ENCODE assay signal across 12 cellular contexts in the genomic region with DNA sequence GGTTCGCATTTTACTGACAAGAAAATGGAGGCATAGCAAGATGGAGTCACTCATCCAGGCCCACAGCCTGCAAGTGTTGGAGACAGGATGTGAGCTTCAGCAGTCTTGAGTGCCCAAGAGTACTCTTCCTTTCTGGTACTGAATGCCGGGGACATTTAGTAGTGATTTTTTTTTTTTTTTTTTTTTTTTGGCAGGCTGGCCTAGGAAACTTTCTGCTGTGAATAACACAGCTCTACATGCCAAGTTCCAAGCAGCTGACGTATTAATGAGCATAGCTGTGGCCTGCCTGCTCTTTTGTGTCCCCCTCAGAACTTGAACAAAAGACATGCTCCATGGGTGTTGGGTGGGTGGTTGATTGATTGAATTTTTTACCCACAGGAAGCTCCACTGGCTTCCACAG.
DNase-seq lines count a peak whose midpoint lies in the region; ATAC-seq and TF ChIP-seq lines count a peak whose summit lies in the region.
"Had no signal": no experiment of that assay in that cellular context is flagged by ENCODE, and none has a peak within 500 bp of the region (broad histone marks: within the 10 kb centered on the region; RNA-seq: fewer than 3 reads in every experiment).

No MANE protein-coding gene starts in this region.

- H3K27ac ChIP-seq in IMR-90 (ENCODE audit: insufficient read depth, low read length) (no peak overlapping the region), ectodermal cell (ENCODE audit: insufficient read depth, low read depth, low read length, poor library complexity, severe bottlenecking) (peak overlapping the region; percentile 17), tibial nerve (peak overlapping the region; percentile 48 to 81 (median 68))
- H3K27ac ChIP-seq: cardiac muscle cell, testis had no signal

- peaks cover 7% of the 10 kb centered on the region; the same call in 1 of the 2 replicates for H3K4me1 ChIP-seq in IMR-90 (ENCODE audit: control insufficient read depth, insufficient read depth, low read length)
- peaks cover 38% of the 10 kb centered on the region for H3K4me1 ChIP-seq in ectodermal cell (ENCODE audit: control insufficient read depth, insufficient read depth, low read length)
- peaks cover 0 to 40% (median 13%) of the 10 kb centered on the region in 4 donors for H3K4me1 ChIP-seq in tibial nerve

- in situ Hi-C loops in IMR-90 (cut with MboI; ENCODE audit: low sequenced_read_pairs), result no loop called here

- TF ChIP-seq POLR2A in IMR-90 (IDR thresholded peaks at IDR 0.05; ENCODE audit: low read depth, low read length) (no peak), tibial nerve (IDR thresholded peaks at IDR 0.05) (no peak)

- H3K79me1 ChIP-seq in IMR-90 (ENCODE audit: low read depth in 1 of 2, low read length in 2 of 2), result no peaks in the 10 kb centered on the region

- no peak overlapping the region; the same call in 1 of the 2 replicates for H3K18ac ChIP-seq in IMR-90 (ENCODE audit: low read depth, low read length)

- no peak overlapping the region for H3K23ac ChIP-seq in IMR-90 (ENCODE audit: low read depth, low read length)

- no peak overlapping the region for H3K27ac Mint-ChIP-seq in activated naive CD8-positive, alpha-beta T cell treated with anti-CD3 and anti-CD28 coated beads, Interleukin-2, amount 50 U/mL, for 24 hours

- H4K91ac ChIP-seq in IMR-90 (ENCODE audit: insufficient read depth, low read depth, low read length), result no peak overlapping the region; the same call in 1 of the 2 replicates

- no peak overlapping the region for H3K4me2 ChIP-seq in IMR-90 (ENCODE audit: low read depth, low read length)

- no peak overlapping the region for H3K56ac ChIP-seq in IMR-90 (ENCODE audit: extremely low read depth, insufficient read depth, low read length)

- H4K20me1 ChIP-seq in IMR-90 (ENCODE audit: insufficient read depth, low read length), result no peaks in the 10 kb centered on the region

- no peaks in the 10 kb centered on the region for H3K9me3 ChIP-seq in IMR-90 (ENCODE audit: control insufficient read depth, insufficient read depth, low read length)
- H3K9me3 ChIP-seq in ectodermal cell (ENCODE audit: control insufficient read depth, low read length), result no peaks in the 10 kb centered on the region
- peaks cover 0 to 3% (median 0%) of the 10 kb centered on the region in 4 donors for H3K9me3 ChIP-seq in tibial nerve
- H3K9me3 ChIP-seq: testis had no signal

- no peak overlapping the region; the same call in 1 of the 2 replicates for H2AK5ac ChIP-seq in IMR-90 (ENCODE audit: low read depth, low read length)

- H2BK5ac ChIP-seq in IMR-90 (ENCODE audit: low read depth, low read length, poor library complexity, severe bottlenecking), result no peak overlapping the region

- 0 out of 3 replicates have a peak overlapping the region, but pooled peaks have one; percentile 29 for H2BK15ac ChIP-seq in IMR-90 (ENCODE audit: low read depth, low read length)

- H3K27me3 Mint-ChIP-seq in activated naive CD8-positive, alpha-beta T cell treated with anti-CD3 and anti-CD28 coated beads, Interleukin-2, amount 50 U/mL, for 24 hours, result peaks cover 3% of the 10 kb centered on the region

- BruUV-seq in IMR-90 (replicated peaks; lab: Mats Ljungman, UMichigan), result no TSS peak

- CTCF ChIA-PET in IMR-90 (lab: Yijun Ruan, JAX), result no interaction called here

- DNase-seq in IMR-90 (peak; percentile 80), mucosa of gallbladder (ENCODE audit: low spot score) (peak; percentile 34), tibial nerve (ENCODE audit: low spot score in 2 of 2) (peak in 1 of 2 donors; percentile 49), NCI-H82 treated with DMSO at 0.1 percent for 48 hours (lab: John Stamatoyannopoulos, UW; ENCODE audit: unreplicated experiment) (no peak)
- DNase-seq in activated naive CD8-positive, alpha-beta T cell treated with anti-CD3 and anti-CD28 coated beads, Interleukin-2, amount 50 U/mL, for 24 hours, result no peak
- DNase-seq: activated CD4-positive, alpha-beta T cell treated with anti-CD3 and anti-CD28 coated beads, Interleukin-2, amount 50 U/mL, for 48 hours; erythroblast; MM.1S; testis had no signal

- no peak overlapping the region for H3K4me3 ChIP-seq in IMR-90 (ENCODE audit: insufficient read depth, low read depth, low read length)
- no peak overlapping the region for H3K4me3 ChIP-seq in ectodermal cell (ENCODE audit: insufficient read depth, low read depth, low read length)
- H3K4me3 ChIP-seq in tibial nerve, result no peak overlapping the region
- H3K4me3 ChIP-seq: cardiac muscle cell, testis had no signal

- H4K8ac ChIP-seq in IMR-90 (ENCODE audit: low read depth in 2 of 2, low read length in 2 of 2), result peak overlapping the region; percentile 43 to 69; a peak in 3 of 4 replicates

- H3K9me3 Mint-ChIP-seq in activated naive CD8-positive, alpha-beta T cell treated with anti-CD3 and anti-CD28 coated beads, Interleukin-2, amount 50 U/mL, for 24 hours, result peaks cover 7% of the 10 kb centered on the region

- H3K9me1 ChIP-seq in IMR-90 (ENCODE audit: insufficient read depth, low read length), result no peaks in the 10 kb centered on the region

- H3K9ac ChIP-seq in IMR-90 (ENCODE audit: low read depth, low read length), result no peak overlapping the region

- dilution Hi-C loops in IMR-90 (cut with HindIII; ENCODE audit: low sequenced_read_pairs, unreplicated experiment), result no loop called here

- H2AK9ac ChIP-seq in IMR-90 (replicated peaks; ENCODE audit: low read depth, low read length, poor library complexity), result no peak overlapping the region

- no CpG with 5 or more reads among the region's 3 CpGs for WGBS in IMR-90 (ENCODE audit: extremely low coverage in 2 of 2, insufficient read length in 1 of 2), 2 experiments
- whole genome bisulfite sequencing in ectodermal cell, 2 experiments, result 76 to 84% methylated on average over 3 of the region's 3 CpGs
- WGBS in tibial nerve, 2 donors, result 32 to 34% methylated on average over 3 of the region's 3 CpGs

- peaks cover 2% of the 10 kb centered on the region; the same call in 1 of the 2 replicates for H3K27me3 ChIP-seq in IMR-90 (ENCODE audit: control insufficient read depth, insufficient read depth, low read length)
- H3K27me3 ChIP-seq in ectodermal cell (ENCODE audit: control insufficient read depth, insufficient read depth, low read length, poor library complexity, severe bottlenecking), result no peaks in the 10 kb centered on the region
- H3K27me3 ChIP-seq in tibial nerve, result no peaks in the 10 kb centered on the region
- H3K27me3 ChIP-seq: cardiac muscle cell, testis had no signal

- TF ChIP-seq CTCF in IMR-90 (conservative IDR thresholded peaks at IDR 0.05; ENCODE audit: low read depth, low read length) (no peak), tibial nerve (IDR thresholded peaks at IDR 0.05) (no peak)

- H2AFZ ChIP-seq in IMR-90 (replicated peaks; ENCODE audit: low read length, poor library complexity), result peak overlapping the region; percentile 9

- no peak overlapping the region for H3K14ac ChIP-seq in IMR-90 (replicated peaks; ENCODE audit: low read depth, low read length)

- POLR2A ChIA-PET in IMR-90 (lab: Charles Lee; ENCODE audit: unreplicated experiment), result no interaction called here

- H3K4ac ChIP-seq in IMR-90 (ENCODE audit: low read depth, low read length), result no peak overlapping the region

- no peaks in the 10 kb centered on the region for H3K36me3 Mint-ChIP-seq in activated naive CD8-positive, alpha-beta T cell treated with anti-CD3 and anti-CD28 coated beads, Interleukin-2, amount 50 U/mL, for 24 hours (ENCODE audit: low read depth)

- intact Hi-C loops in IMR-90 (cut with micrococcal nuclease), result no loop called here

- H4K5ac ChIP-seq in IMR-90 (ENCODE audit: low read depth, low read length), result no peak overlapping the region; the same call in 1 of the 2 replicates

- ATAC-seq in IMR-90 (ENCODE audit: low read depth) (peak; percentile 64), HG03520 (IDR thresholded peaks at IDR 0.05; ENCODE audit: unreplicated experiment) (no peak)
- no peak for ATAC-seq in activated naive CD8-positive, alpha-beta T cell treated with anti-CD3 and anti-CD28 coated beads, Interleukin-2, amount 50 U/mL, for 24 hours

- no peak overlapping the region for H3K4me3 Mint-ChIP-seq in activated naive CD8-positive, alpha-beta T cell treated with anti-CD3 and anti-CD28 coated beads, Interleukin-2, amount 50 U/mL, for 24 hours

- TF ChIP-seq EP300 in tibial nerve (IDR thresholded peaks at IDR 0.05), result peak in 1 of 2 donors; percentile 62

- no peak for TF ChIP-seq RAD21 in IMR-90 (IDR thresholded peaks at IDR 0.05; ENCODE audit: low read length)

- H2BK20ac ChIP-seq in IMR-90 (ENCODE audit: low read depth, low read length), result 0 out of 2 replicates have a peak overlapping the region, but pooled peaks have one; percentile 48

- no peak overlapping the region; the same call in 1 of the 2 replicates for H2BK120ac ChIP-seq in IMR-90 (ENCODE audit: low read depth, low read length)

- no peaks in the 10 kb centered on the region for H3K36me3 ChIP-seq in IMR-90 (ENCODE audit: control insufficient read depth, insufficient read depth, low read length)
- no peaks in the 10 kb centered on the region for H3K36me3 ChIP-seq in ectodermal cell (ENCODE audit: control insufficient read depth, insufficient read depth, low read length)
- no peaks in the 10 kb centered on the region for H3K36me3 ChIP-seq in tibial nerve
- H3K36me3 ChIP-seq: cardiac muscle cell had no signal

- H3K4me1 Mint-ChIP-seq in activated naive CD8-positive, alpha-beta T cell treated with anti-CD3 and anti-CD28 coated beads, Interleukin-2, amount 50 U/mL, for 24 hours, result no peaks in the 10 kb centered on the region

TF ChIP-seq in IMR-90, 13 proteins besides CTCF, POLR2A, EP300 and RAD21 (continues in another document):
- TF ChIP-seq CHD1 (IDR thresholded peaks at IDR 0.05; ENCODE audit: low read depth, low read length), result no peak
- TF ChIP-seq, protein P1, sequence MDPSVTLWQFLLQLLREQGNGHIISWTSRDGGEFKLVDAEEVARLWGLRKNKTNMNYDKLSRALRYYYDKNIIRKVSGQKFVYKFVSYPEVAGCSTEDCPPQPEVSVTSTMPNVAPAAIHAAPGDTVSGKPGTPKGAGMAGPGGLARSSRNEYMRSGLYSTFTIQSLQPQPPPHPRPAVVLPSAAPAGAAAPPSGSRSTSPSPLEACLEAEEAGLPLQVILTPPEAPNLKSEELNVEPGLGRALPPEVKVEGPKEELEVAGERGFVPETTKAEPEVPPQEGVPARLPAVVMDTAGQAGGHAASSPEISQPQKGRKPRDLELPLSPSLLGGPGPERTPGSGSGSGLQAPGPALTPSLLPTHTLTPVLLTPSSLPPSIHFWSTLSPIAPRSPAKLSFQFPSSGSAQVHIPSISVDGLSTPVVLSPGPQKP (IDR thresholded peaks at IDR 0.05; ENCODE audit: borderline replicate concordance, low read depth, low read length), result no peak
- no peak for TF ChIP-seq CEBPB (IDR thresholded peaks at IDR 0.05; ENCODE audit: low read depth, low read length)
- TF ChIP-seq MXI1 (IDR thresholded peaks at IDR 0.05; ENCODE audit: borderline replicate concordance, low read depth, low read length), result no peak
- TF ChIP-seq NFE2L2 (IDR thresholded peaks at IDR 0.05; ENCODE audit: low read depth, low read length), result no peak
- no peak for TF ChIP-seq SMC3 (IDR thresholded peaks at IDR 0.05; ENCODE audit: low read depth, low read length)

Comparison
In these comparisons a context has a peak if more than half of its experiments do, and no peak if none do; other contexts are left out.
1. DNase-seq: peak in IMR-90 (single experiment) and mucosa of gallbladder (single experiment); none in activated naive CD8-positive, alpha-beta T cell treated with anti-CD3 and anti-CD28 coated beads, Interleukin-2, amount 50 U/mL, for 24 hours (single experiment) and NCI-H82 treated with DMSO at 0.1 percent for 48 hours (single experiment).